2 cellular contexts compared by ENCODE assay signal in genomic region chrX:2441466-2441865, GRCh38.
A peak's percentile ranks its signal among the peaks of the same experiment; 100 is the strongest.
TF ChIP-seq lines count a peak whose summit lies in the region.

No MANE protein-coding gene starts in this region.

TF ChIP-seq in HEK293, 187 proteins besides CTCF, POLR2A, EP300 and RAD21:
- TF ChIP-seq ZNF10 (tag by site-specific recombination; IDR thresholded peaks at IDR 0.05) (peak; percentile 99), ZNF211 (tag by site-specific recombination; IDR thresholded peaks at IDR 0.05; ENCODE audit: low read depth) (no peak)

TF ChIP-seq in K562, 482 proteins besides CTCF, POLR2A, EP300 and RAD21:
- TF ChIP-seq POLR3A (IDR thresholded peaks at IDR 0.05; ENCODE audit: borderline replicate concordance, extremely low read depth, insufficient read depth, insufficient read length) (no peak), RBM25 (IDR thresholded peaks at IDR 0.05; ENCODE audit: low read depth, low read length, severe bottlenecking) (peak; percentile 76), ZNF134 (CRISPR knock-in tag; conservative IDR thresholded peaks at IDR 0.05) (peak; percentile 98)
